In genomic region chr20:37933797-37934633, GRCh38 we compare ENCODE assay signal across 25 cellular contexts. TPM values are rescaled to one million over a fixed set of nuclear protein-coding genes. Genes with fewer than 3 reads are reported as not detected.
"Had no signal": no experiment of that assay in that cellular context is flagged by ENCODE, and none has a peak within 500 bp of the region (broad histone marks: within the 10 kb centered on the region; RNA-seq: fewer than 3 reads in every experiment).

No MANE protein-coding gene starts in this region.

- H3K4me3 ChIP-seq: cardiac muscle cell, Peyer's patch had no signal

- DNase-seq: activated CD4-positive, alpha-beta T cell treated with anti-CD3 and anti-CD28 coated beads for 1 hour; activated CD4-positive, alpha-beta T cell treated with anti-CD3 and anti-CD28 coated beads, Interleukin-2, amount 10 ng/mL, durations not matched to agents 24 days and 14 days; activated CD4-positive, alpha-beta T cell treated with anti-CD3 and anti-CD28 coated beads, Interleukin-2, amount 50 U/mL, for 48 hours; activated CD8-positive, alpha-beta memory T cell treated with anti-CD3 and anti-CD28 coated beads for 24 hours; activated gamma-delta T cell; activated naive CD4-positive, alpha-beta T cell treated with anti-CD3 and anti-CD28 coated beads for 36 hours; activated T-cell treated with anti-CD3 and anti-CD28 coated beads for 4 hours; activated T-cell treated with anti-CD3 and anti-CD28 coated beads, Interleukin-2, amount 50 U/mL, for 48 hours; amygdala; brain microvascular endothelial cell; KG1; NCI-H1105; NCI-H1436; NCI-H1694 treated with DMSO at 0.1 percent for 48 hours; NCI-H2029 treated with DMSO at 0.1 percent for 48 hours; NCI-H345; NCI-H510A; NCI-H526 treated with DMSO at 0.1 percent for 48 hours; Peyer's patch; SHP77 treated with DMSO at 0.1 percent for 48 hours; T-helper 9 cell had no signal

- H3K4me1 ChIP-seq: Peyer's patch had no signal

- H3K9me3 ChIP-seq: Peyer's patch had no signal

- H3K27me3 ChIP-seq: cardiac muscle cell, Peyer's patch had no signal

- ATAC-seq: activated T-helper 17 cell treated with anti-CD3 and anti-CD28 coated beads, Interleukin-2, amount 50 U/mL, for 72 hours; WTC11 had no signal

- FAIRE-seq: astrocyte had no signal

- H3K36me3 ChIP-seq: brain microvascular endothelial cell, Peyer's patch had no signal

- H3K27ac ChIP-seq: brain microvascular endothelial cell, cardiac muscle cell, Peyer's patch had no signal

RNA-seq across cellular contexts. Expression of gene VSTM2L, which starts 31.1 kb away (rescaled TPM):
- total RNA-seq: activated naive CD4-positive, alpha-beta T cell treated with anti-CD3 and anti-CD28 coated beads for 36 hours; activated T-helper 17 cell treated with anti-CD3 and anti-CD28 coated beads, Interleukin-2, amount 50 U/mL, for 72 hours had no signal
